Comparison of ENCODE assay signal across 16 cellular contexts in genomic region chr14:104639481-104639880, GRCh38. TPM values are rescaled to one million over a fixed set of nuclear protein-coding genes. Genes with fewer than 3 reads are reported as not detected.
"Had no signal": no experiment of that assay in that cellular context is flagged by ENCODE, and none has a peak within 500 bp of the region (broad histone marks: within the 10 kb centered on the region; RNA-seq: fewer than 3 reads in every experiment).

No MANE protein-coding gene starts in this region.

- H3K27ac ChIP-seq: ascending aorta, breast epithelium, Peyer's patch, VCaP had no signal

- DNase-seq: NCI-H1436 treated with DMSO at 0.1 percent for 48 hours, NCI-H2029, NCI-H524 treated with DMSO at 0.1 percent for 48 hours, SIG-M5 had no signal

- H3K27ac Mint-ChIP-seq: activated B cell treated with CpG ODN at 0.5 μM for 24 hours; activated CD4-positive, alpha-beta memory T cell treated with anti-CD3 and anti-CD28 coated beads, Interleukin-2, amount 10 ng/mL, durations not matched to agents 7 days and 5 days; activated CD8-positive, alpha-beta memory T cell treated with anti-CD3 and anti-CD28 coated beads, Interleukin-2, amount 10 ng/mL, durations not matched to agents 7 days and 5 days; activated naive CD4-positive, alpha-beta T cell treated with anti-CD3 and anti-CD28 coated beads, Interleukin-2, amount 50 U/mL, for 24 hours; activated naive CD8-positive, alpha-beta T cell treated with anti-CD3 and anti-CD28 coated beads, Interleukin-2, amount 10 ng/mL, durations not matched to agents 7 days and 5 days had no signal

- H3K27me3 Mint-ChIP-seq: activated CD4-positive, alpha-beta memory T cell treated with anti-CD3 and anti-CD28 coated beads, Interleukin-2, amount 10 ng/mL, durations not matched to agents 7 days and 5 days; activated CD8-positive, alpha-beta memory T cell treated with anti-CD3 and anti-CD28 coated beads, Interleukin-2, amount 10 ng/mL, durations not matched to agents 7 days and 5 days; activated naive CD4-positive, alpha-beta T cell treated with anti-CD3 and anti-CD28 coated beads, Interleukin-2, amount 50 U/mL, for 24 hours had no signal

- H3K9me3 ChIP-seq: ascending aorta, breast epithelium, MG63, Peyer's patch had no signal

- H3K4me1 ChIP-seq: ascending aorta, breast epithelium, Peyer's patch had no signal

- H3K9me3 Mint-ChIP-seq: activated B cell treated with CpG ODN at 0.5 μM for 24 hours; activated CD4-positive, alpha-beta memory T cell treated with anti-CD3 and anti-CD28 coated beads, Interleukin-2, amount 10 ng/mL, durations not matched to agents 7 days and 5 days; activated naive CD4-positive, alpha-beta T cell treated with anti-CD3 and anti-CD28 coated beads, Interleukin-2, amount 50 U/mL, for 24 hours; activated naive CD8-positive, alpha-beta T cell treated with anti-CD3 and anti-CD28 coated beads, Interleukin-2, amount 10 ng/mL, durations not matched to agents 7 days and 5 days had no signal

- H3K4me3 ChIP-seq: ascending aorta, breast epithelium, MG63, Peyer's patch had no signal

- H3K36me3 ChIP-seq: ascending aorta, breast epithelium, MG63, Peyer's patch had no signal

- H3K27me3 ChIP-seq: ascending aorta, MG63, Peyer's patch had no signal

- H3K4me1 Mint-ChIP-seq: activated B cell treated with CpG ODN at 0.5 μM for 24 hours; activated CD4-positive, alpha-beta memory T cell treated with anti-CD3 and anti-CD28 coated beads, Interleukin-2, amount 10 ng/mL, durations not matched to agents 7 days and 5 days; activated naive CD4-positive, alpha-beta T cell treated with anti-CD3 and anti-CD28 coated beads, Interleukin-2, amount 50 U/mL, for 24 hours had no signal

- H3K36me3 Mint-ChIP-seq: activated CD8-positive, alpha-beta memory T cell treated with anti-CD3 and anti-CD28 coated beads, Interleukin-2, amount 10 ng/mL, durations not matched to agents 7 days and 5 days; activated naive CD4-positive, alpha-beta T cell treated with anti-CD3 and anti-CD28 coated beads, Interleukin-2, amount 50 U/mL, for 24 hours; activated naive CD8-positive, alpha-beta T cell treated with anti-CD3 and anti-CD28 coated beads, Interleukin-2, amount 10 ng/mL, durations not matched to agents 7 days and 5 days had no signal

- H3K4me3 Mint-ChIP-seq: activated B cell treated with CpG ODN at 0.5 μM for 24 hours; activated CD4-positive, alpha-beta memory T cell treated with anti-CD3 and anti-CD28 coated beads, Interleukin-2, amount 10 ng/mL, durations not matched to agents 7 days and 5 days; activated CD8-positive, alpha-beta memory T cell treated with anti-CD3 and anti-CD28 coated beads, Interleukin-2, amount 10 ng/mL, durations not matched to agents 7 days and 5 days; activated naive CD4-positive, alpha-beta T cell treated with anti-CD3 and anti-CD28 coated beads, Interleukin-2, amount 50 U/mL, for 24 hours; activated naive CD8-positive, alpha-beta T cell treated with anti-CD3 and anti-CD28 coated beads, Interleukin-2, amount 10 ng/mL, durations not matched to agents 7 days and 5 days had no signal

RNA-seq across cellular contexts. Expression of gene TMEM179, which starts 34.9 kb away (rescaled TPM):
- total RNA-seq: activated B cell treated with CpG ODN at 0.5 μM for 24 hours; activated CD4-positive, alpha-beta memory T cell treated with anti-CD3 and anti-CD28 coated beads, Interleukin-2, amount 10 ng/mL, durations not matched to agents 7 days and 5 days; activated CD8-positive, alpha-beta memory T cell treated with anti-CD3 and anti-CD28 coated beads, Interleukin-2, amount 10 ng/mL, durations not matched to agents 7 days and 5 days; activated naive CD8-positive, alpha-beta T cell treated with anti-CD3 and anti-CD28 coated beads, Interleukin-2, amount 10 ng/mL, durations not matched to agents 7 days and 5 days; ascending aorta; breast epithelium had no signal

RNA-seq across cellular contexts. Expression of gene C14orf180, which starts 59.9 kb away (rescaled TPM):
- total RNA-seq: activated B cell treated with CpG ODN at 0.5 μM for 24 hours; activated CD4-positive, alpha-beta memory T cell treated with anti-CD3 and anti-CD28 coated beads, Interleukin-2, amount 10 ng/mL, durations not matched to agents 7 days and 5 days; activated CD8-positive, alpha-beta memory T cell treated with anti-CD3 and anti-CD28 coated beads, Interleukin-2, amount 10 ng/mL, durations not matched to agents 7 days and 5 days; activated naive CD8-positive, alpha-beta T cell treated with anti-CD3 and anti-CD28 coated beads, Interleukin-2, amount 10 ng/mL, durations not matched to agents 7 days and 5 days; NCI-H460; SK-MEL-5 had no signal
